18 cellular contexts compared by ENCODE assay signal in genomic region chr1:81430236-81430635, GRCh38.
DNase-seq lines count a peak whose midpoint lies in the region; ATAC-seq and TF ChIP-seq lines count a peak whose summit lies in the region.
"Had no signal": no experiment of that assay in that cellular context is flagged by ENCODE, and none has a peak within 500 bp of the region (broad histone marks: within the 10 kb centered on the region; RNA-seq: fewer than 3 reads in every experiment).

No MANE protein-coding gene starts in this region.

- H3K9me3 Mint-ChIP-seq in neural crest cell: peaks cover 10% of the 10 kb centered on the region

- H3K9me3 ChIP-seq in right cardiac atrium (ENCODE audit: control insufficient read depth, low read length): no peaks in the 10 kb centered on the region
- H3K9me3 ChIP-seq in right atrium auricular region: no peaks in the 10 kb centered on the region
- no peaks in the 10 kb centered on the region; the same call in 1 of the 2 replicates for H3K9me3 ChIP-seq in iPS-20b (ENCODE audit: insufficient read depth, low read depth, low read length)
- H3K9me3 ChIP-seq: SJCRH30 had no signal

- H3K27ac ChIP-seq in right cardiac atrium (ENCODE audit: low read length): peak overlapping the region; percentile 46
- peak overlapping the region in 1 of 2 donors; percentile 29 for H3K27ac ChIP-seq in right atrium auricular region
- peak overlapping the region; percentile 72 for H3K27ac ChIP-seq in iPS-20b (ENCODE audit: low read length)
- H3K27ac ChIP-seq: SJCRH30 had no signal

- H3K27ac Mint-ChIP-seq in neural crest cell (ENCODE audit: unreplicated experiment): peak overlapping the region; percentile 88
- H3K27ac Mint-ChIP-seq: HFFc6 had no signal

- H3K4me1 ChIP-seq in right cardiac atrium (ENCODE audit: control insufficient read depth, insufficient read depth, low read length): peaks cover 2% of the 10 kb centered on the region
- H3K4me1 ChIP-seq in right atrium auricular region: peaks cover 0 to 20% of the 10 kb centered on the region in 2 donors
- peaks cover 35% of the 10 kb centered on the region; the same call in 1 of the 2 replicates for H3K4me1 ChIP-seq in iPS-20b (ENCODE audit: insufficient read depth, low read length)

- H3K4me3 Mint-ChIP-seq in neural crest cell: peak overlapping the region; percentile 39
- H3K4me3 Mint-ChIP-seq: HFFc6 had no signal

- peaks cover 79% of the 10 kb centered on the region for H3K4me1 Mint-ChIP-seq in neural crest cell

- DNase-seq in right cardiac atrium: no peak
- DNase-seq in right atrium auricular region (ENCODE audit: low spot score): no peak
- DNase-seq in neural crest cell (ENCODE audit: low read depth, low spot score): no peak
- DNase-seq in SHP77 (lab: John Stamatoyannopoulos, UW): no peak
- DNase-seq in anterior cingulate cortex (lab: John Stamatoyannopoulos, UW): no peak
- no peak for DNase-seq in foreskin melanocyte
- DNase-seq: C1 segment of cervical spinal cord, EL, HFFc6, Karpas-422, MM.1S, NCI-H1105, NCI-H1694 treated with DMSO at 0.1 percent for 48 hours, NCI-H446, NCI-H748 treated with DMSO at 0.1 percent for 48 hours, SJCRH30 had no signal

- H3K4me3 ChIP-seq in right cardiac atrium (ENCODE audit: low read length) (no peak overlapping the region), right atrium auricular region (no peak overlapping the region), iPS-20b (ENCODE audit: low read length) (peak overlapping the region; percentile 13; the same call in 1 of the 2 replicates)
- H3K4me3 ChIP-seq: SJCRH30 had no signal

- H3K36me3 Mint-ChIP-seq in neural crest cell (ENCODE audit: low read depth): no peaks in the 10 kb centered on the region

- TF ChIP-seq CTCF in right atrium auricular region (IDR thresholded peaks at IDR 0.05) (no peak), neural crest cell (conservative IDR thresholded peaks at IDR 0.05) (no peak)

- peak overlapping the region; percentile 44; the same call in 1 of the 2 replicates for H3K9ac ChIP-seq in iPS-20b (ENCODE audit: low read depth, low read length)

- H3K36me3 ChIP-seq in right atrium auricular region (no peaks in the 10 kb centered on the region), iPS-20b (ENCODE audit: insufficient read depth, low read depth, low read length) (no peaks in the 10 kb centered on the region)
- H3K36me3 ChIP-seq: SJCRH30 had no signal

- no peak for ATAC-seq in right cardiac atrium
- ATAC-seq in HG03159 (IDR thresholded peaks at IDR 0.05; ENCODE audit: unreplicated experiment): no peak

- H3K27me3 ChIP-seq in right cardiac atrium (ENCODE audit: control insufficient read depth, insufficient read depth): no peaks in the 10 kb centered on the region
- H3K27me3 ChIP-seq in right atrium auricular region: no peaks in the 10 kb centered on the region
- no peaks in the 10 kb centered on the region for H3K27me3 ChIP-seq in iPS-20b (ENCODE audit: insufficient read depth, low read length)
- H3K27me3 ChIP-seq: SJCRH30 had no signal

- intact Hi-C loops in right cardiac atrium (cut with DNase I): no loop called here

- no peaks in the 10 kb centered on the region for H3K27me3 Mint-ChIP-seq in neural crest cell (ENCODE audit: low read depth)
